1 cellular context compared by ENCODE assay signal in the genomic region with DNA sequence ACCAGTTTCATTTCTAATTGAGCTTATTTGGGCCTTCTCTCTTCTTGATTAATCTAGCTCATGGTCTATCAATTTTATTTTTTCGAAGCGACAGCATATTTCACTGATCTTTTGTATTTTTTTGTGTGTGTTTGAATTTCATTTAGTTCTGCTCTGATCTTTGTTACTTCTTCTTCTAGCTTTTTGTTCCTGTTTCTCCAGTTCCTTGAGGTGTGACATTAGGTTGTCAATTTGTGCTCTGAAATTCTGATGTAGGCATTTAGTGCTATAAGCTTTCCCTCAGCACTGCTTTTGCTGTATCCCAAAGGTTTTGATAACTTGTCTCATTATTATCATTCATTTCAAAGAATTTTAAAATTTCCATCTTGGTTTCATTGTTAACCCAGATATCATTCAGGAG.
TF ChIP-seq lines count a peak whose summit lies in the region.

No MANE protein-coding gene starts in this region.

TF ChIP-seq in WTC11, 78 proteins besides CTCF, POLR2A, EP300 and RAD21 (continued from another document):
- TF ChIP-seq STAT6 (CRISPR knock-in tag; conservative IDR thresholded peaks at IDR 0.05; ENCODE audit: low read depth) (no peak), MLX (CRISPR knock-in tag; IDR thresholded peaks at IDR 0.05) (no peak), CREB1 (CRISPR knock-in tag; IDR thresholded peaks at IDR 0.05) (no peak), ZNF263 (CRISPR knock-in tag; IDR thresholded peaks at IDR 0.05; ENCODE audit: low read depth) (no peak)
- TF ChIP-seq, protein P1, sequence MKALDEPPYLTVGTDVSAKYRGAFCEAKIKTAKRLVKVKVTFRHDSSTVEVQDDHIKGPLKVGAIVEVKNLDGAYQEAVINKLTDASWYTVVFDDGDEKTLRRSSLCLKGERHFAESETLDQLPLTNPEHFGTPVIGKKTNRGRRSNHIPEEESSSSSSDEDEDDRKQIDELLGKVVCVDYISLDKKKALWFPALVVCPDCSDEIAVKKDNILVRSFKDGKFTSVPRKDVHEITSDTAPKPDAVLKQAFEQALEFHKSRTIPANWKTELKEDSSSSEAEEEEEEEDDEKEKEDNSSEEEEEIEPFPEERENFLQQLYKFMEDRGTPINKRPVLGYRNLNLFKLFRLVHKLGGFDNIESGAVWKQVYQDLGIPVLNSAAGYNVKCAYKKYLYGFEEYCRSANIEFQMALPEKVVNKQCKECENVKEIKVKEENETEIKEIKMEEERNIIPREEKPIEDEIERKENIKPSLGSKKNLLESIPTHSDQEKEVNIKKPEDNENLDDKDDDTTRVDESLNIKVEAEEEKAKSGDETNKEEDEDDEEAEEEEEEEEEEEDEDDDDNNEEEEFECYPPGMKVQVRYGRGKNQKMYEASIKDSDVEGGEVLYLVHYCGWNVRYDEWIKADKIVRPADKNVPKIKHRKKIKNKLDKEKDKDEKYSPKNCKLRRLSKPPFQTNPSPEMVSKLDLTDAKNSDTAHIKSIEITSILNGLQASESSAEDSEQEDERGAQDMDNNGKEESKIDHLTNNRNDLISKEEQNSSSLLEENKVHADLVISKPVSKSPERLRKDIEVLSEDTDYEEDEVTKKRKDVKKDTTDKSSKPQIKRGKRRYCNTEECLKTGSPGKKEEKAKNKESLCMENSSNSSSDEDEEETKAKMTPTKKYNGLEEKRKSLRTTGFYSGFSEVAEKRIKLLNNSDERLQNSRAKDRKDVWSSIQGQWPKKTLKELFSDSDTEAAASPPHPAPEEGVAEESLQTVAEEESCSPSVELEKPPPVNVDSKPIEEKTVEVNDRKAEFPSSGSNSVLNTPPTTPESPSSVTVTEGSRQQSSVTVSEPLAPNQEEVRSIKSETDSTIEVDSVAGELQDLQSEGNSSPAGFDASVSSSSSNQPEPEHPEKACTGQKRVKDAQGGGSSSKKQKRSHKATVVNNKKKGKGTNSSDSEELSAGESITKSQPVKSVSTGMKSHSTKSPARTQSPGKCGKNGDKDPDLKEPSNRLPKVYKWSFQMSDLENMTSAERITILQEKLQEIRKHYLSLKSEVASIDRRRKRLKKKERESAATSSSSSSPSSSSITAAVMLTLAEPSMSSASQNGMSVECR (CRISPR knock-in tag; IDR thresholded peaks at IDR 0.05; ENCODE audit: borderline replicate concordance): no peak
